In the genomic region with DNA sequence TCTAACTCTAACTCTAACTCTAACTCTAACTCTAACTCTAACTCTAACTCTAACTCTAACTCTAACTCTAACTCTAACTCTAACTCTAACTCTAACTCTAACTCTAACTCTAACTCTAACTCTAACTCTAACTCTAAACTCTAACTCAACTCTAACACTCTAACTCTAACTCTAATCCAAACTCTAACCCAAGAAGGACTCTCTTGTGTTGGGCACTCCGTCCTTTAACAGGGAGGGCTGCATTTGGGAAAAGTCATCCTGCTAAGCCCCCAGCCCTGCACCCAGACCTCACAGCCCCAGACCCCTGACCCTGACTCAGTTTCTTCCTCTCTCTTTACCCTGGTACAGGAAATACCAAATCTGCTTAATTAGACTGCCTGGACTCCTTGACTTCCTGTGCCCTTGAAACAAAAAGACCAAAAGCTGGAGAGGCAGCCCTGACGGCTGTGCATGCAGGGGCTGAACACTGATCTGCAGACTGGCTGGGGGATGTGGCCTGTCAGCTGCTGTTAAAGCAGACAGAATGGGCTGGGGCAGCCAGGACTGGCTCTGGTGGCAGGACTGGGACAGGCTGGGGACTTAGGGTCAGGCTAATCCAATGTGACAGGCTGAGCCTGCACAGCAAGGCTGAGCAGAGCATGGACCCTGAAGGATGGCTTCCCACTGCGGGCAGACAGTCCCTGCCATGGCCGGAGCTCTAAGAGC, we compare ENCODE assay signal across 17 cellular contexts. TPM values are rescaled to one million over a fixed set of nuclear protein-coding genes. Genes with fewer than 3 reads are reported as not detected.
DNase-seq lines count a peak whose midpoint lies in the region; ATAC-seq, FAIRE-seq and TF ChIP-seq lines count a peak whose summit lies in the region.
"Not testable (repeated sequence)": the region's sequence is repeated elsewhere in the genome, so short reads cannot be mapped to it uniquely, and the experiment has no call there.
"Had no signal": no experiment of that assay in that cellular context is flagged by ENCODE, and none has a peak within 500 bp of the region (broad histone marks: within the 10 kb centered on the region; RNA-seq: fewer than 3 reads in every experiment).

No MANE protein-coding gene starts in this region.

- peak overlapping the region; percentile 52 for H3K27ac ChIP-seq in CD4-positive, alpha-beta T cell (ENCODE audit: low read depth, low read length)
- not testable (repeated sequence) for H3K27ac ChIP-seq in HepG2 (ENCODE audit: extremely low read length, insufficient read depth, low read length); vagina
- peak overlapping the region in 5 of 8 donors; percentile 39 to 75 (median 60) for H3K27ac ChIP-seq in spleen

- intact Hi-C loops in CD4-positive, alpha-beta T cell (cut with DNase I, micrococcal nuclease), result loop anchor here in 1 of 2 experiments (2.0 kb wide), 1 partner anchor 17 kb away; no protein-coding TSS in a partner anchor
- intact Hi-C loops in activated CD8-positive, alpha-beta T cell treated with anti-CD3 and anti-CD28 coated beads for 36 hours (cut with micrococcal nuclease); activated T-helper 2 cell treated with anti-CD3 and anti-CD28 coated beads, Interferon-gamma antibody, Interleukin-2, Interleukin-4, amounts not matched to agents 10 μg/mL and 5 μg/mL and 100 μg/mL, durations not matched to agents 14 hours and 24 hours and 36 hours (cut with micrococcal nuclease); HepG2 (cut with micrococcal nuclease; ENCODE audit: unreplicated experiment); spleen (cut with DNase I; ENCODE audit: low total_unique reads); vagina (cut with DNase I): not testable (repeated sequence)

- POLR2A ChIA-PET in CD4-positive, alpha-beta T cell (lab: Charles Lee); T-cell (lab: Charles Lee); activated CD8-positive, alpha-beta T cell treated with anti-CD3 and anti-CD28 coated beads for 36 hours (lab: Charles Lee); HepG2 (lab: Yijun Ruan, JAX): not testable (repeated sequence)

- not testable (repeated sequence) for FAIRE-seq in HepG2 (lab: Jason Lieb, UNC)

- H4K20me1 ChIP-seq in HepG2 (ENCODE audit: insufficient read depth, low read length), result not testable (repeated sequence)

- H3K4me1 ChIP-seq in HepG2 (ENCODE audit: insufficient read depth, low read length); vagina: not testable (repeated sequence)
- H3K4me1 ChIP-seq in spleen, result peaks cover 0 to 60% (median 31%) of the 10 kb centered on the region in 6 donors

- not testable (repeated sequence) for TF ChIP-seq CTCF in CD4-positive, alpha-beta T cell (IDR thresholded peaks at IDR 0.05); activated CD8-positive, alpha-beta T cell treated with anti-CD3 and anti-CD28 coated beads for 36 hours (IDR thresholded peaks at IDR 0.05); HepG2 (CRISPR knock-in tag; IDR thresholded peaks at IDR 0.05); spleen (IDR thresholded peaks at IDR 0.05 in 8 of 11, conservative IDR thresholded peaks at IDR 0.05 in 3 of 11); vagina (IDR thresholded peaks at IDR 0.05)

- WGBS in HepG2 (ENCODE audit: low lambda C conversion rate), result 0% methylated on average over 2 of the region's 4 CpGs
- WGBS in spleen, 5 donors, result 36 to 66% (median 48%) methylated on average over 2 to 4 of the region's 4 CpGs

- H3K9me3 ChIP-seq in CD4-positive, alpha-beta T cell (ENCODE audit: control insufficient read depth, low read length); HepG2 (ENCODE audit: low read length); spleen; vagina: not testable (repeated sequence)

- TF ChIP-seq POLR2A in HepG2 (IDR thresholded peaks at IDR 0.05; ENCODE audit: insufficient read depth in 1 of 2, low read depth in 2 of 2, low read length in 2 of 2); spleen (IDR thresholded peaks at IDR 0.05); vagina (IDR thresholded peaks at IDR 0.05): not testable (repeated sequence)

- H3K4me3 Mint-ChIP-seq in CD4-positive, alpha-beta T cell, result peak overlapping the region; percentile 65
- peak overlapping the region in 2 of 3 donors; percentile 6 to 55 for H3K4me3 Mint-ChIP-seq in T-cell
- peak overlapping the region; percentile 2 for H3K4me3 Mint-ChIP-seq in activated CD8-positive, alpha-beta T cell treated with anti-CD3 and anti-CD28 coated beads for 36 hours
- peak overlapping the region; percentile 19 for H3K4me3 Mint-ChIP-seq in activated T-helper 2 cell treated with anti-CD3 and anti-CD28 coated beads, Interferon-gamma antibody, Interleukin-2, Interleukin-4, amounts not matched to agents 10 μg/mL and 5 μg/mL and 100 μg/mL, durations not matched to agents 14 hours and 24 hours and 36 hours (ENCODE audit: low read depth)
- not testable (repeated sequence) for H3K4me3 Mint-ChIP-seq in activated naive CD8-positive, alpha-beta T cell treated with anti-CD3 and anti-CD28 coated beads, Interleukin-2, amount 50 U/mL, for 24 hours

- BruUV-seq in HepG2 (replicated peaks; lab: Mats Ljungman, UMichigan), result not testable (repeated sequence)

- H2AFZ ChIP-seq in HepG2 (ENCODE audit: low read length), result not testable (repeated sequence)

- not testable (repeated sequence) for ATAC-seq in CD4-positive, alpha-beta T cell (ENCODE audit: poor library complexity); activated naive CD8-positive, alpha-beta T cell treated with anti-CD3 and anti-CD28 coated beads, Interleukin-2, amount 50 U/mL, for 24 hours
- ATAC-seq in T-cell (replicated peaks in 1 of 4) (peak in 2 of 4 experiments; percentile 22 to 27), HepG2 (0 out of 3 replicates have a peak, but pooled peaks have one; percentile 21)
- ATAC-seq in activated CD8-positive, alpha-beta T cell treated with anti-CD3 and anti-CD28 coated beads for 36 hours, result peak; percentile 11

- H3K27ac Mint-ChIP-seq in CD4-positive, alpha-beta T cell, result peak overlapping the region; percentile 83
- H3K27ac Mint-ChIP-seq in T-cell, result peak overlapping the region; percentile 94 to 99
- H3K27ac Mint-ChIP-seq in activated CD8-positive, alpha-beta T cell treated with anti-CD3 and anti-CD28 coated beads for 36 hours, result peak overlapping the region; percentile 77
- H3K27ac Mint-ChIP-seq in activated T-helper 2 cell treated with anti-CD3 and anti-CD28 coated beads, Interferon-gamma antibody, Interleukin-2, Interleukin-4, amounts not matched to agents 10 μg/mL and 5 μg/mL and 100 μg/mL, durations not matched to agents 14 hours and 24 hours and 36 hours, result peak overlapping the region; percentile 83
- H3K27ac Mint-ChIP-seq in activated naive CD8-positive, alpha-beta T cell treated with anti-CD3 and anti-CD28 coated beads, Interleukin-2, amount 50 U/mL, for 24 hours, result peak overlapping the region; percentile 20

- H3K4me2 ChIP-seq in HepG2 (ENCODE audit: low read depth, low read length), result not testable (repeated sequence)

- not testable (repeated sequence) for H3K79me2 ChIP-seq in HepG2 (ENCODE audit: insufficient read depth, low read length)

- H3K36me3 ChIP-seq in HepG2 (replicated peaks in 1 of 2; ENCODE audit: control insufficient read depth in 1 of 2, insufficient read depth in 2 of 2, low read length in 2 of 2); spleen; vagina: not testable (repeated sequence)

- H3K27me3 Mint-ChIP-seq in CD4-positive, alpha-beta T cell; T-cell; activated CD8-positive, alpha-beta T cell treated with anti-CD3 and anti-CD28 coated beads for 36 hours; activated naive CD8-positive, alpha-beta T cell treated with anti-CD3 and anti-CD28 coated beads, Interleukin-2, amount 50 U/mL, for 24 hours: not testable (repeated sequence)
- peaks cover 14% of the 10 kb centered on the region for H3K27me3 Mint-ChIP-seq in activated T-helper 2 cell treated with anti-CD3 and anti-CD28 coated beads, Interferon-gamma antibody, Interleukin-2, Interleukin-4, amounts not matched to agents 10 μg/mL and 5 μg/mL and 100 μg/mL, durations not matched to agents 14 hours and 24 hours and 36 hours (ENCODE audit: low read depth)

- H3K9ac ChIP-seq in HepG2 (ENCODE audit: insufficient read depth, low read depth, low read length), result not testable (repeated sequence)

- CTCF ChIA-PET in CD4-positive, alpha-beta T cell (lab: Charles Lee); T-cell (lab: Charles Lee); HepG2 (lab: Yijun Ruan, JAX; ENCODE audit: low intra/inter-chr PET ratio, low total read pairs): not testable (repeated sequence)
- CTCF ChIA-PET in activated CD8-positive, alpha-beta T cell treated with anti-CD3 and anti-CD28 coated beads for 36 hours (lab: Charles Lee), result interaction anchor here (1.1 kb wide), 1 partner anchor 43 kb away, joined by 4 read pairs; no protein-coding TSS in a partner anchor

- DNase-seq in CD4-positive, alpha-beta T cell, result peak in 1 of 10 experiments; percentile 37
- DNase-seq in T-cell (peak in 1 of 34 experiments; percentile 36), spleen (peak; percentile 79), vagina (ENCODE audit: extremely low spot score in 2 of 2) (peak; percentile 64 to 77)
- DNase-seq in activated CD8-positive, alpha-beta T cell treated with anti-CD3 and anti-CD28 coated beads for 36 hours, result peak; percentile 48
- not testable (repeated sequence) for DNase-seq in activated T-helper 2 cell treated with anti-CD3 and anti-CD28 coated beads, Interferon-gamma antibody, Interleukin-2, Interleukin-4, amounts not matched to agents 10 μg/mL and 5 μg/mL and 100 μg/mL, durations not matched to agents 14 hours and 24 hours and 36 hours (ENCODE audit: low spot score); activated naive CD8-positive, alpha-beta T cell treated with anti-CD3 and anti-CD28 coated beads, Interleukin-2, amount 50 U/mL, for 24 hours; HepG2 (ENCODE audit: low spot score)

- in situ Hi-C loops in HepG2 (cut with HindIII; ENCODE audit: extremely low pct_ligation_motif_present, low pct_unique_long_range_greater_than_20kb), result not testable (repeated sequence)

- not testable (repeated sequence) for H3K36me3 Mint-ChIP-seq in CD4-positive, alpha-beta T cell (ENCODE audit: low read depth); T-cell; activated CD8-positive, alpha-beta T cell treated with anti-CD3 and anti-CD28 coated beads for 36 hours (ENCODE audit: low read depth); activated T-helper 2 cell treated with anti-CD3 and anti-CD28 coated beads, Interferon-gamma antibody, Interleukin-2, Interleukin-4, amounts not matched to agents 10 μg/mL and 5 μg/mL and 100 μg/mL, durations not matched to agents 14 hours and 24 hours and 36 hours (ENCODE audit: low read depth); activated naive CD8-positive, alpha-beta T cell treated with anti-CD3 and anti-CD28 coated beads, Interleukin-2, amount 50 U/mL, for 24 hours (ENCODE audit: low read depth)

- peaks cover 44% of the 10 kb centered on the region for H3K4me1 Mint-ChIP-seq in CD4-positive, alpha-beta T cell (ENCODE audit: low read depth)
- H3K4me1 Mint-ChIP-seq in T-cell, result peaks cover 42 to 52% (median 51%) of the 10 kb centered on the region in 3 donors
- peaks cover 37% of the 10 kb centered on the region for H3K4me1 Mint-ChIP-seq in activated CD8-positive, alpha-beta T cell treated with anti-CD3 and anti-CD28 coated beads for 36 hours (ENCODE audit: low read depth)
- H3K4me1 Mint-ChIP-seq in activated T-helper 2 cell treated with anti-CD3 and anti-CD28 coated beads, Interferon-gamma antibody, Interleukin-2, Interleukin-4, amounts not matched to agents 10 μg/mL and 5 μg/mL and 100 μg/mL, durations not matched to agents 14 hours and 24 hours and 36 hours (ENCODE audit: low read depth), result peaks cover 20% of the 10 kb centered on the region
- peaks cover 14% of the 10 kb centered on the region for H3K4me1 Mint-ChIP-seq in activated naive CD8-positive, alpha-beta T cell treated with anti-CD3 and anti-CD28 coated beads, Interleukin-2, amount 50 U/mL, for 24 hours

- H3K4me3 ChIP-seq in HepG2 (replicated peaks in 1 of 3; ENCODE audit: insufficient read depth in 1 of 3, low read depth in 2 of 3, low read length in 3 of 3); spleen; vagina: not testable (repeated sequence)

- TF ChIP-seq RAD21 in HepG2 (CRISPR knock-in tag; IDR thresholded peaks at IDR 0.05), result not testable (repeated sequence)

- not testable (repeated sequence) for H3K27me3 ChIP-seq in CD4-positive, alpha-beta T cell (ENCODE audit: control insufficient read depth, insufficient read depth, low read length); HepG2 (ENCODE audit: control insufficient read depth in 1 of 2, insufficient read depth in 2 of 2, low read length in 2 of 2); spleen (replicated peaks in 1 of 7); vagina

- H3K9me3 Mint-ChIP-seq in CD4-positive, alpha-beta T cell; T-cell; activated CD8-positive, alpha-beta T cell treated with anti-CD3 and anti-CD28 coated beads for 36 hours; activated T-helper 2 cell treated with anti-CD3 and anti-CD28 coated beads, Interferon-gamma antibody, Interleukin-2, Interleukin-4, amounts not matched to agents 10 μg/mL and 5 μg/mL and 100 μg/mL, durations not matched to agents 14 hours and 24 hours and 36 hours; activated naive CD8-positive, alpha-beta T cell treated with anti-CD3 and anti-CD28 coated beads, Interleukin-2, amount 50 U/mL, for 24 hours: not testable (repeated sequence)

- TF ChIP-seq EP300 in HepG2 (IDR thresholded peaks at IDR 0.05; ENCODE audit: low read depth in 2 of 2, low read length in 2 of 2); HepG2 (CRISPR knock-in tag; IDR thresholded peaks at IDR 0.05; ENCODE audit: borderline replicate concordance): not testable (repeated sequence)

RNA-seq across cellular contexts. Expression of a gene that starts 14.8 kb away (rescaled TPM):
- not detected for total RNA-seq in CD4-positive, alpha-beta T cell
- total RNA-seq in T-cell (1 to 10 TPM in 1 of 5 donors, under 1 TPM in 1, not detected in 3; 0.69 to 1.0 TPM), HepG2 (2016; rRNA removed; fragmentation: Illumina TruSeq; extraction: Trizol) (not detected in 2 replicates), spleen (1 to 10 TPM in 1 of 7 donors, under 1 TPM in 4, not detected in 2; 0.20 to 1.1 (median 0.42) TPM), vagina (not detected)
- total RNA-seq in activated CD8-positive, alpha-beta T cell treated with anti-CD3 and anti-CD28 coated beads for 36 hours, result not detected
- not detected in 2 replicates for total RNA-seq in activated T-helper 2 cell treated with anti-CD3 and anti-CD28 coated beads, Interferon-gamma antibody, Interleukin-2, Interleukin-4, amounts not matched to agents 10 μg/mL and 5 μg/mL and 100 μg/mL, durations not matched to agents 14 hours and 24 hours and 36 hours
- not detected in 2 replicates for total RNA-seq in HepG2 (2016; cell fraction: cytosol; rRNA removed; fragmentation: Illumina TruSeq; extraction: Trizol; ENCODE audit: low read depth)
- total RNA-seq in HepG2 (2016; cell fraction: insoluble cytoplasmic fraction; rRNA removed; fragmentation: Illumina TruSeq; extraction: Trizol), result not detected in 2 replicates
- not detected in 2 replicates for total RNA-seq in HepG2 (2016; cell fraction: membrane; rRNA removed; fragmentation: Illumina TruSeq; extraction: Trizol)
- not detected in 2 replicates for total RNA-seq in HepG2 (2016; cell fraction: nucleus; rRNA removed; fragmentation: Illumina TruSeq; extraction: Trizol)
- polyA plus RNA-seq in HepG2 (2011; rRNA removed) (not detected in 2 replicates), spleen (under 1 TPM in 2 of 3 donors, not detected in 1; 0.03 to 0.42 TPM)
- polyA plus RNA-seq in HepG2 (2011; cell fraction: cytosol; rRNA removed), result not detected in 2 replicates
- polyA plus RNA-seq in HepG2 (2011; cell fraction: nucleus; rRNA removed), result not detected in 2 replicates
- polyA plus RNA-seq in HepG2 (2012), result not detected in 2 replicates
- not detected in 2 replicates for polyA plus RNA-seq in HepG2 (2016; cell fraction: cytosol; fragmentation: Illumina TruSeq; extraction: Trizol; ENCODE audit: low read depth)
- not detected in 2 replicates for polyA plus RNA-seq in HepG2 (2016; cell fraction: insoluble cytoplasmic fraction; fragmentation: Illumina TruSeq; extraction: Trizol; ENCODE audit: low read depth)
- polyA plus RNA-seq in HepG2 (2016; cell fraction: membrane; fragmentation: Illumina TruSeq; extraction: Trizol; ENCODE audit: low read depth), result not detected in 2 replicates
- polyA plus RNA-seq in HepG2 (2016; cell fraction: nucleus; fragmentation: Illumina TruSeq; extraction: Trizol; ENCODE audit: insufficient read depth, low read depth), result not detected in 2 replicates
- not detected in 2 replicates for polyA minus RNA-seq in HepG2 (2011; rRNA and poly(A)+ RNA removed; ENCODE audit: low replicate concordance)
- polyA minus RNA-seq in HepG2 (2011; cell fraction: cytosol; rRNA and poly(A)+ RNA removed), result not detected in 2 replicates
- not detected in 2 replicates for polyA minus RNA-seq in HepG2 (2011; cell fraction: nucleus; rRNA and poly(A)+ RNA removed)
- total RNA-seq: A673; activated CD8-positive, alpha-beta memory T cell treated with anti-CD3 and anti-CD28 coated beads for 36 hours; Caco-2; esophagus muscularis mucosa; G401; left ventricle myocardium inferior; myocyte; posterior vena cava; urinary bladder had no signal

Comparison
In these comparisons a context has a peak if more than half of its experiments do, and no peak if none do; other contexts are left out.
1. H3K27ac Mint-ChIP-seq: peak in every context shown above with its lines; median percentile 96 in T-cell; 83 in CD4-positive, alpha-beta T cell; 83 in activated T-helper 2 cell treated with anti-CD3 and anti-CD28 coated beads, Interferon-gamma antibody, Interleukin-2, Interleukin-4, amounts not matched to agents 10 μg/mL and 5 μg/mL and 100 μg/mL, durations not matched to agents 14 hours and 24 hours and 36 hours; 77 in activated CD8-positive, alpha-beta T cell treated with anti-CD3 and anti-CD28 coated beads for 36 hours; 20 in activated naive CD8-positive, alpha-beta T cell treated with anti-CD3 and anti-CD28 coated beads, Interleukin-2, amount 50 U/mL, for 24 hours.